Comparison of ENCODE assay signal across 16 cellular contexts in genomic region chr21:33854604-33855003, GRCh38.
DNase-seq lines count a peak whose midpoint lies in the region; ATAC-seq and TF ChIP-seq lines count a peak whose summit lies in the region.
"Had no signal": no experiment of that assay in that cellular context is flagged by ENCODE, and none has a peak within 500 bp of the region (broad histone marks: within the 10 kb centered on the region; RNA-seq: fewer than 3 reads in every experiment).

No MANE protein-coding gene starts in this region.

- H3K4me1 ChIP-seq in RWPE2 (ENCODE audit: insufficient read depth, poor library complexity, severe bottlenecking) (peaks cover 19% of the 10 kb centered on the region), A673 (ENCODE audit: insufficient read depth, low read length, poor library complexity, severe bottlenecking) (no peaks in the 10 kb centered on the region)
- H3K4me1 ChIP-seq: BLaER1 had no signal

- intact Hi-C loops in A673 (cut with micrococcal nuclease; ENCODE audit: unreplicated experiment): no loop called here

- no peaks in the 10 kb centered on the region for H3K9me3 ChIP-seq in RWPE2 (ENCODE audit: severe bottlenecking)
- H3K9me3 ChIP-seq in A673 (ENCODE audit: low read depth, low read length, poor library complexity, severe bottlenecking): no peaks in the 10 kb centered on the region
- H3K9me3 ChIP-seq: BLaER1 had no signal

- POLR2A ChIA-PET in A673 (lab: Charles Lee; ENCODE audit: low non-redundant PET): no interaction called here

- BruUV-seq in A673 (replicated peaks; lab: Mats Ljungman, UMichigan): no TSS peak

- H3K27me3 ChIP-seq in RWPE2 (ENCODE audit: insufficient read depth, poor library complexity, severe bottlenecking) (no peaks in the 10 kb centered on the region), A673 (replicated peaks; ENCODE audit: insufficient read depth, low read depth, low read length, poor library complexity) (no peaks in the 10 kb centered on the region)
- H3K27me3 ChIP-seq: BLaER1 had no signal

- H3K36me3 ChIP-seq in RWPE2 (ENCODE audit: low read depth) (no peaks in the 10 kb centered on the region), A673 (ENCODE audit: insufficient read depth, low read length, poor library complexity, severe bottlenecking) (no peaks in the 10 kb centered on the region)
- H3K36me3 ChIP-seq: BLaER1 had no signal

- DNase-seq in Caki2 (ENCODE audit: low read depth): peak; percentile 34
- peak; percentile 32 for DNase-seq in HPDE6-E6E7 (ENCODE audit: extremely low spot score)
- DNase-seq in RWPE2 (ENCODE audit: low spot score): no peak
- DNase-seq in islet precursor cell: peak; percentile 76
- no peak for DNase-seq in A673 (ENCODE audit: low spot score)
- DNase-seq in GM13976 (ENCODE audit: low spot score): no peak
- no peak for DNase-seq in HCEC 1CT
- DNase-seq: activated CD4-positive, alpha-beta T cell treated with anti-CD3 and anti-CD28 coated beads for 1 hour; activated CD8-positive, alpha-beta memory T cell treated with anti-CD3 and anti-CD28 coated beads, Interleukin-2, amount 50 U/mL, for 48 hours; activated naive CD4-positive, alpha-beta T cell treated with anti-CD3 and anti-CD28 coated beads, Interleukin-2, amount 10 ng/mL, durations not matched to agents 7 days and 5 days; head of caudate nucleus; NCI-H2029; retina; stimulated activated CD4-positive, alpha-beta T cell treated with anti-CD3 and anti-CD28 coated beads, Interleukin-2, amount 100 ng/mL, for 48 hours had no signal

- in situ Hi-C loops in Caki2 (cut with HindIII; ENCODE audit: low pct_unique_long_range_greater_than_20kb, low sequenced_read_pairs) (no loop called here), GM13976 (cut with MboI; ENCODE audit: low sequenced_read_pairs, unreplicated experiment) (no loop called here)

- CTCF ChIA-PET in A673 (lab: Charles Lee): no interaction called here

- no peak for TF ChIP-seq CTCF in RWPE2 (IDR thresholded peaks at IDR 0.05; ENCODE audit: poor library complexity, severe bottlenecking)
- no peak for TF ChIP-seq CTCF in A673 (conservative IDR thresholded peaks at IDR 0.05; ENCODE audit: low read depth, low read length)
- no peak for TF ChIP-seq CTCF in GM13976 (IDR thresholded peaks at IDR 0.05; ENCODE audit: borderline replicate concordance, control extremely low read depth, extremely low read depth, insufficient read depth, missing control alignments)

- H3K27ac ChIP-seq in RWPE2 (ENCODE audit: poor library complexity, severe bottlenecking): peak overlapping the region; percentile 31
- H3K27ac ChIP-seq in A673 (ENCODE audit: low read depth, low read length, poor library complexity, severe bottlenecking): no peak overlapping the region
- H3K27ac ChIP-seq: BLaER1 had no signal

- peak; percentile 85 for ATAC-seq in RWPE2 (ENCODE audit: low read depth)
- no peak for ATAC-seq in HG02970 (IDR thresholded peaks at IDR 0.05; ENCODE audit: low FRiP score, unreplicated experiment)

- no peak overlapping the region for H3K4me3 ChIP-seq in RWPE2 (ENCODE audit: severe bottlenecking)
- no peak overlapping the region for H3K4me3 ChIP-seq in A673 (ENCODE audit: low read depth, low read length, poor library complexity, severe bottlenecking)
- H3K4me3 ChIP-seq: BLaER1 had no signal

Comparison
In these comparisons a context has a peak if more than half of its experiments do, and no peak if none do; other contexts are left out.
1. DNase-seq: peak in Caki2 (single experiment), HPDE6-E6E7 (single experiment) and islet precursor cell (single experiment); none in RWPE2 (single experiment), A673 (single experiment), GM13976 (single experiment) and HCEC 1CT (single experiment).